18 cellular contexts compared by ENCODE assay signal in the genomic region with DNA sequence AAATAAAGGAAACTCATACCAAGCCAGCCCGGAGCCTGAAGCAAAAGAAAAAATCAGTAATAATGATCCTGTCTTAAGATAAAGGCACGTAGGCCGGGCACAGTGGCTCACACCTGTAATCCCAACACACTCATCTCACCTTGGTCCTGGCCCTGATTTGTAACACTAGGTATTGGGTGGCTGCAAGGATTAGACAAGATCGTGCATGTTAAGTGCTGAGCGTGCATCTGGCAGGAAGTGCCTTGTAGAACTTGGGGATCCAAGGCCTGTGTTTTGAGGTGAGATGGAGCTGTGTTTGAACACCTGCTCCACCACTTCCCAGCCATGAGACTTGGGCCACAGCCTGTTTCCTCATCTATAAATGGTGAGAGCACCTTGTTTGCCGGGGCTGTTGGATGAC.
"Had no signal": no experiment of that assay in that cellular context is flagged by ENCODE, and none has a peak within 500 bp of the region (broad histone marks: within the 10 kb centered on the region; RNA-seq: fewer than 3 reads in every experiment).

No MANE protein-coding gene starts in this region.

- H3K27me3 Mint-ChIP-seq: activated naive CD8-positive, alpha-beta T cell treated with anti-CD3 and anti-CD28 coated beads for 36 hours; brain had no signal

- H3K4me3 Mint-ChIP-seq: activated CD4-positive, alpha-beta T cell treated with anti-CD3 and anti-CD28 coated beads, Interleukin-2, amount 10 ng/mL, durations not matched to agents 7 days and 5 days; activated naive CD8-positive, alpha-beta T cell treated with anti-CD3 and anti-CD28 coated beads for 36 hours; activated T-cell treated with anti-CD3 and anti-CD28 coated beads, Interleukin-2, amount 50 U/mL, for 72 hours; brain; neural crest cell; T-helper 2 cell treated with Interferon-gamma antibody and Interleukin-4, amounts not matched to agents 5 μg/mL and 100 μg/mL, for 36 hours had no signal

- ATAC-seq: activated T-cell treated with anti-CD3 and anti-CD28 coated beads, Interleukin-2, amount 50 U/mL, for 72 hours; left colon; lower lobe of right lung had no signal

- H3K4me3 ChIP-seq: lower lobe of right lung, thyroid gland, vagina had no signal

- H3K27ac Mint-ChIP-seq: activated CD4-positive, alpha-beta T cell treated with anti-CD3 and anti-CD28 coated beads, Interleukin-2, amount 10 ng/mL, durations not matched to agents 7 days and 5 days; activated naive CD8-positive, alpha-beta T cell treated with anti-CD3 and anti-CD28 coated beads for 36 hours; activated T-cell treated with anti-CD3 and anti-CD28 coated beads, Interleukin-2, amount 50 U/mL, for 72 hours; brain; T-helper 2 cell treated with Interferon-gamma antibody and Interleukin-4, amounts not matched to agents 5 μg/mL and 100 μg/mL, for 36 hours had no signal

- DNase-seq: activated CD4-positive, alpha-beta T cell treated with anti-CD3 and anti-CD28 coated beads, Interleukin-2, amount 10 ng/mL, durations not matched to agents 7 days and 5 days; activated CD4-positive, CD25-positive, alpha-beta regulatory T cell; activated CD8-positive, alpha-beta memory T cell treated with anti-CD3 and anti-CD28 coated beads, Interleukin-2, amount 50 U/mL, for 48 hours; activated gamma-delta T cell; activated naive CD8-positive, alpha-beta T cell treated with anti-CD3 and anti-CD28 coated beads for 36 hours; activated T-cell treated with anti-CD3 and anti-CD28 coated beads, Interleukin-2, amount 50 U/mL, for 72 hours; cortex of kidney; effector CD4-positive, alpha-beta T cell; head of caudate nucleus; left colon; lower lobe of right lung; stimulated activated CD4-positive, alpha-beta T cell treated with anti-CD3 and anti-CD28 coated beads, Interleukin-12 subunit alpha, Interleukin-12 subunit beta, amount 100 ng/mL, for 4 hours; stimulated activated CD4-positive, alpha-beta T cell treated with anti-CD3 and anti-CD28 coated beads, Interleukin-2, amount 100 ng/mL, for 24 hours; thyroid gland had no signal

- H3K36me3 ChIP-seq: lower lobe of right lung, thyroid gland, vagina had no signal

- H3K9me3 Mint-ChIP-seq: activated CD4-positive, alpha-beta T cell treated with anti-CD3 and anti-CD28 coated beads, Interleukin-2, amount 10 ng/mL, durations not matched to agents 7 days and 5 days; activated naive CD8-positive, alpha-beta T cell treated with anti-CD3 and anti-CD28 coated beads for 36 hours; activated T-cell treated with anti-CD3 and anti-CD28 coated beads, Interleukin-2, amount 50 U/mL, for 72 hours; neural crest cell; T-helper 2 cell treated with Interferon-gamma antibody and Interleukin-4, amounts not matched to agents 5 μg/mL and 100 μg/mL, for 36 hours had no signal

- H3K36me3 Mint-ChIP-seq: activated naive CD8-positive, alpha-beta T cell treated with anti-CD3 and anti-CD28 coated beads for 36 hours; brain had no signal

- H3K27ac ChIP-seq: lower lobe of right lung, thyroid gland, vagina had no signal

- H3K27me3 ChIP-seq: thyroid gland, vagina had no signal
